In genomic region chr6:52307900-52308372, GRCh38 we compare ENCODE assay signal across 1 cellular context.
TF ChIP-seq lines count a peak whose summit lies in the region.

No MANE protein-coding gene starts in this region.

TF ChIP-seq in H1, 55 proteins besides CTCF, POLR2A, EP300 and RAD21:
- TF ChIP-seq CHD2 (IDR thresholded peaks at IDR 0.05; ENCODE audit: low read length): no peak
- TF ChIP-seq SRF (IDR thresholded peaks at IDR 0.05; ENCODE audit: low read depth, low read length): no peak
- TF ChIP-seq ASH2L (IDR thresholded peaks at IDR 0.05; ENCODE audit: low read length): no peak
- TF ChIP-seq EGR1 (IDR thresholded peaks at IDR 0.05; ENCODE audit: borderline replicate concordance, low read depth, low read length): no peak
- TF ChIP-seq SP1 (IDR thresholded peaks at IDR 0.05; ENCODE audit: low read depth, low read length): no peak
- TF ChIP-seq CEBPB (IDR thresholded peaks at IDR 0.05; ENCODE audit: low read depth, low read length): no peak
- no peak for TF ChIP-seq CREB1 (IDR thresholded peaks at IDR 0.05)
- no peak for TF ChIP-seq JUND (IDR thresholded peaks at IDR 0.05; ENCODE audit: low read length)
- no peak for TF ChIP-seq ZNF274 (IDR thresholded peaks at IDR 0.05; ENCODE audit: borderline replicate concordance, extremely low read depth, low read length)
- TF ChIP-seq YY1 (IDR thresholded peaks at IDR 0.05; ENCODE audit: low read depth, low read length): no peak
- TF ChIP-seq, protein P1, sequence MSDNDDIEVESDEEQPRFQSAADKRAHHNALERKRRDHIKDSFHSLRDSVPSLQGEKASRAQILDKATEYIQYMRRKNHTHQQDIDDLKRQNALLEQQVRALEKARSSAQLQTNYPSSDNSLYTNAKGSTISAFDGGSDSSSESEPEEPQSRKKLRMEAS (IDR thresholded peaks at IDR 0.05): no peak
- TF ChIP-seq SIRT6 (IDR thresholded peaks at IDR 0.05; ENCODE audit: low read length): no peak
- no peak for TF ChIP-seq RXRA (IDR thresholded peaks at IDR 0.05; ENCODE audit: insufficient read depth, low read depth, low read length)
- no peak for TF ChIP-seq JUN (IDR thresholded peaks at IDR 0.05; ENCODE audit: low read depth, low read length)
